8 cellular contexts compared by ENCODE assay signal in the genomic region with DNA sequence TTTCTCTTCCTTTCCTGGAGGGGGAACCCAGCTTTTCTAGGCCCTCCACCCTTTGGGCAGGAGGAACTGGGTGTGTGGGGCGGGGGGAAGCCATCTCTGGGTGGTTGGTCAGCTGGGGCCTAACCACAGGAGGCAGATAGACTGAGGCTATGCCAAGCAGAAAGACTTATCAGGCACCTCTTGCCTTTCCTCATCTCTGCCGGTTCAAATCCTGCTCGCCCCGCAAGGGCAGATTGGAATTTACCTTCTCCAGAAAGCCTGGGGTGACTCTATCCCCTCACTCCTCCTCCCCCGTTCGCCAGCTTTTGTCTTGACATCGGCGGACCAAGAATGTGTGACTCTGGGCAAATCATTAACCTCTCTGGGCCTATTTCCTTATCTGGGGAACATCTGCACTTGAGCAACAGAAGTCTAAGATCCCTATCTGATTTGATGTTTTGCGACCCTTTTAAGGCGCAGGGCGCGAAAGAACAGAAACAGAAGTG.
A peak's percentile ranks its signal among the peaks of the same experiment; 100 is the strongest.
DNase-seq lines count a peak whose midpoint lies in the region; ATAC-seq lines count a peak whose summit lies in the region.

No MANE protein-coding gene starts in this region.

- H3K9me3 ChIP-seq in iPS-18c (ENCODE audit: control insufficient read depth, insufficient read depth, low read length): no peaks in the 10 kb centered on the region

- H3K4me3 ChIP-seq in iPS-18c (ENCODE audit: insufficient read depth, low read depth, low read length): peak overlapping the region; percentile 80

- DNase-seq in DMS 273 (lab: John Stamatoyannopoulos, UW; ENCODE audit: unreplicated experiment) (peak; percentile 90), SHP77 treated with DMSO at 0.1 percent for 48 hours (lab: John Stamatoyannopoulos, UW) (peak; percentile 70), amniotic epithelial cell (ENCODE audit: low read depth) (peak; percentile 37), NCI-H1048 (lab: John Stamatoyannopoulos, UW) (no peak)
- DNase-seq in stimulated activated CD4-positive, alpha-beta T cell treated with anti-CD3 and anti-CD28 coated beads, Interleukin-12 subunit alpha, Interleukin-12 subunit beta, amount 100 ng/mL, for 48 hours (ENCODE audit: low read depth in 2 of 3, low spot score in 1 of 3): peak in 2 of 3 donors; percentile 19 to 26

- ATAC-seq in GM19452 (IDR thresholded peaks at IDR 0.05; ENCODE audit: unreplicated experiment) (peak; percentile 36), HG03460 (IDR thresholded peaks at IDR 0.05; ENCODE audit: unreplicated experiment) (peak; percentile 38)
